ENCODE assay signal across 9 cellular contexts in the genomic region with DNA sequence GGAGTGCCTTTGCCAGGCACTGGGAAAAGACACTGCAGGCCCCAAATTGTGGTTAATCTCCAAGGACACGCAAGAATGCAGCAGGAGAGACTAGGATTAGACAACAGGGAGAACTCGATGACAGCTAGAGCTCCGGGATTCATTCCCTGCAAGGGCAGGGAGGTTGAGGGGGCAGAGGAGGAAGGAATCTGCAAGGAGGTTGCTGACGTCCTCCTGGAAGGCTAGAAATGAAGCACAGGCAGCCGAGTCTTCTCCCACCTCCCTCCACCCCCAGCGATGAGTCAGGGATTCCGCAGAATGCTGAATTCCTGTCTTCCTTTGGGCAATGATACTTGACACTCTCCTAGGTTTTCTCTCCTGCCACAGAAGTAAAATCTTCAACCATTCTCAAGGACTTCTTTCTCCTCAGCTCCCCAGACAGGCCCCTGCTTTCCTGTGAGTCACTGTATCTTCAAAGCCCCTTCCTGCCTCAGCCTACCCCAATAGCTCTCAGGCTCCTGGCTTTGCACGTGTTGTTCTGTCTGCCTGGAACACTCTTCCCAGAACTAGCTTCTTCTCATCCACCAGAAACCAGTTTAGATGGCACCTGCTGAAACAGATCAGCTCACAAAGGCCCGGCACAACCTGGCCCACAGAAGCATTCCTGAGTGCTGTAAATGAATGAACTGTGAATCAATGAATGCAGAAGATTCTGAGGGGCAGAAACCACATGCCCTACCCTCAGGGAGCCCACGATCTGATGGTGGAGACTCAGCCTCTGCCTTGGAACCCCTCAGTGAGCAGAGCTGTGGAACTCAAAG.
DNase-seq lines count a peak whose midpoint lies in the region; ATAC-seq and TF ChIP-seq lines count a peak whose summit lies in the region.
"Had no signal": no experiment of that assay in that cellular context is flagged by ENCODE, and none has a peak within 500 bp of the region (broad histone marks: within the 10 kb centered on the region; RNA-seq: fewer than 3 reads in every experiment).

No MANE protein-coding gene starts in this region.

- H3K27me3 ChIP-seq in HCT116 (ENCODE audit: insufficient read depth, low read length), result no peaks in the 10 kb centered on the region

- H3K79me2 ChIP-seq in HCT116 (ENCODE audit: insufficient read depth, low read length), result no peaks in the 10 kb centered on the region

- H3K4me1 ChIP-seq in HCT116 (ENCODE audit: control insufficient read depth in 1 of 2, insufficient read depth in 2 of 2, low read length in 2 of 2), result peaks cover 47 to 75% of the 10 kb centered on the region in 2 experiments

- H4K20me1 ChIP-seq in HCT116 (ENCODE audit: insufficient read depth), result no peaks in the 10 kb centered on the region

- peak overlapping the region; percentile 86 for H3K4me2 ChIP-seq in HCT116 (ENCODE audit: low read length)

- peak; percentile 27 for TF ChIP-seq POLR2A in HCT116 (IDR thresholded peaks at IDR 0.05; ENCODE audit: borderline replicate concordance, extremely low read depth, insufficient read depth, insufficient read length)

- no peaks in the 10 kb centered on the region for H3K9me3 ChIP-seq in HCT116 (ENCODE audit: control insufficient read depth in 1 of 2, insufficient read depth in 1 of 2, low read depth in 1 of 2, low read length in 2 of 2)

- H3K27ac ChIP-seq in HCT116 (ENCODE audit: low read depth, low read length), result peak overlapping the region; percentile 95

- DNase-seq in HCT116 (ENCODE audit: low read depth, low spot score), result peak; percentile 84
- DNase-seq in foreskin fibroblast, result peak; percentile 98
- DNase-seq in skeletal muscle cell (ENCODE audit: low read depth), result peak; percentile 99
- DNase-seq in DMS 273 treated with DMSO at 0.1 percent for 48 hours (lab: John Stamatoyannopoulos, UW), result no peak
- DNase-seq: activated CD8-positive, alpha-beta memory T cell treated with anti-CD3 and anti-CD28 coated beads for 24 hours had no signal

- TF ChIP-seq CTCF in HCT116 (IDR thresholded peaks at IDR 0.05 in 2 of 3, conservative IDR thresholded peaks at IDR 0.05 in 1 of 3; ENCODE audit: borderline replicate concordance in 1 of 3, insufficient read depth in 1 of 3, low read depth in 2 of 3, low read length in 2 of 3) (no peak), foreskin fibroblast (IDR thresholded peaks at IDR 0.05; ENCODE audit: low read depth, low read length) (no peak)

- H3K9ac ChIP-seq in HCT116 (ENCODE audit: low read length), result peak overlapping the region; percentile 61

- no peak overlapping the region for H2AFZ ChIP-seq in HCT116 (ENCODE audit: low read depth, low read length, poor library complexity, severe bottlenecking)

- RAD21 ChIA-PET in HCT116 (lab: Charles Lee; ENCODE audit: low non-redundant PET in 1 of 2, low total read pairs in 2 of 2, uncharacterized antibody in 2 of 2, unreplicated experiment in 2 of 2), result no interaction called here

- POLR2A ChIA-PET in HCT116 (lab: Charles Lee), result interaction anchor here (0.8 to 2.6 kb wide), 3 partner anchors 20 to 32 kb away, joined by 3 to 12 read pairs (median 3); no protein-coding TSS in a partner anchor

- ATAC-seq in HCT116 (peak; percentile 74), SK-N-SH treated with all-trans-retinoic acid at 6 μM for 48 hours (peak; percentile 88), HG03520 (IDR thresholded peaks at IDR 0.05; ENCODE audit: unreplicated experiment) (no peak), HG02610 (IDR thresholded peaks at IDR 0.05; ENCODE audit: unreplicated experiment) (no peak), GM19452 (IDR thresholded peaks at IDR 0.05; ENCODE audit: unreplicated experiment) (no peak)

- CTCF ChIA-PET in HCT116 (lab: Charles Lee), result interaction anchor here (1.3 kb wide), 1 partner anchor 21 kb away, joined by 5 read pairs; no protein-coding TSS in a partner anchor

- intact Hi-C loops in HCT116 (cut with micrococcal nuclease), result loop anchor here (5.0 kb wide), 1 partner anchor 39 kb away; no protein-coding TSS in a partner anchor

- TSS peak; percentile 84 for BruUV-seq in HCT116 (replicated peaks; lab: Mats Ljungman, UMichigan)

- no peak for TF ChIP-seq RAD21 in HCT116 (IDR thresholded peaks at IDR 0.05; ENCODE audit: low read depth)

- no peaks in the 10 kb centered on the region for H3K9me2 ChIP-seq in HCT116 (ENCODE audit: insufficient read depth)

- H3K36me3 ChIP-seq in HCT116 (ENCODE audit: control insufficient read depth in 1 of 2, insufficient read depth in 2 of 2, low read length in 2 of 2), result no peaks in the 10 kb centered on the region

- peak overlapping the region in 1 of 2 experiments; percentile 42; a peak in 3 of 4 replicates for H3K4me3 ChIP-seq in HCT116 (replicated peaks in 1 of 2; ENCODE audit: low read depth in 1 of 2, low read length in 2 of 2)
- H3K4me3 ChIP-seq in foreskin fibroblast (ENCODE audit: low read depth in 1 of 2, low read length in 2 of 2), result no peak overlapping the region
- H3K4me3 ChIP-seq in skeletal muscle cell (ENCODE audit: low read depth, low read length), result no peak overlapping the region

TF ChIP-seq in HCT116, 20 proteins besides CTCF, POLR2A, EP300 and RAD21:
- TF ChIP-seq, protein P1, sequence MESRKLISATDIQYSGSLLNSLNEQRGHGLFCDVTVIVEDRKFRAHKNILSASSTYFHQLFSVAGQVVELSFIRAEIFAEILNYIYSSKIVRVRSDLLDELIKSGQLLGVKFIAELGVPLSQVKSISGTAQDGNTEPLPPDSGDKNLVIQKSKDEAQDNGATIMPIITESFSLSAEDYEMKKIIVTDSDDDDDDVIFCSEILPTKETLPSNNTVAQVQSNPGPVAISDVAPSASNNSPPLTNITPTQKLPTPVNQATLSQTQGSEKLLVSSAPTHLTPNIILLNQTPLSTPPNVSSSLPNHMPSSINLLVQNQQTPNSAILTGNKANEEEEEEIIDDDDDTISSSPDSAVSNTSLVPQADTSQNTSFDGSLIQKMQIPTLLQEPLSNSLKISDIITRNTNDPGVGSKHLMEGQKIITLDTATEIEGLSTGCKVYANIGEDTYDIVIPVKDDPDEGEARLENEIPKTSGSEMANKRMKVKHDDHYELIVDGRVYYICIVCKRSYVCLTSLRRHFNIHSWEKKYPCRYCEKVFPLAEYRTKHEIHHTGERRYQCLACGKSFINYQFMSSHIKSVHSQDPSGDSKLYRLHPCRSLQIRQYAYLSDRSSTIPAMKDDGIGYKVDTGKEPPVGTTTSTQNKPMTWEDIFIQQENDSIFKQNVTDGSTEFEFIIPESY (IDR thresholded peaks at IDR 0.05; ENCODE audit: extremely low read depth, insufficient replicate concordance, low read length), result peak; percentile 40
- no peak for TF ChIP-seq ZFX (IDR thresholded peaks at IDR 0.05)
- peak; percentile 98 for TF ChIP-seq TCF7L2 (IDR thresholded peaks at IDR 0.05; ENCODE audit: borderline replicate concordance, extremely low read depth, insufficient read depth, insufficient read length)
- TF ChIP-seq ZNF274 (IDR thresholded peaks at IDR 0.05; ENCODE audit: low read depth, low read length), result no peak
- TF ChIP-seq POLR2AphosphoS5 (IDR thresholded peaks at IDR 0.05; ENCODE audit: low read depth, low read length), result peak; percentile 83
- TF ChIP-seq YY1 (IDR thresholded peaks at IDR 0.05; ENCODE audit: extremely low read depth, insufficient replicate concordance, low read depth, low read length), result peak; percentile 2

TF ChIP-seq in SK-N-SH treated with all-trans-retinoic acid at 6 μM for 48 hours, 23 proteins besides CTCF, POLR2A, EP300 and RAD21:
- TF ChIP-seq PATZ1 (CRISPR knock-in tag; IDR thresholded peaks at IDR 0.05; ENCODE audit: borderline replicate concordance) (no peak), RARB (CRISPR knock-in tag; IDR thresholded peaks at IDR 0.05) (peak; percentile 43; the same call in 1 of the 2 replicates), OSR1 (CRISPR knock-in tag; IDR thresholded peaks at IDR 0.05) (no peak), CSDC2 (CRISPR knock-in tag; IDR thresholded peaks at IDR 0.05) (peak; percentile 76; the same call in 1 of the 2 replicates)
- TF ChIP-seq, protein P2, sequence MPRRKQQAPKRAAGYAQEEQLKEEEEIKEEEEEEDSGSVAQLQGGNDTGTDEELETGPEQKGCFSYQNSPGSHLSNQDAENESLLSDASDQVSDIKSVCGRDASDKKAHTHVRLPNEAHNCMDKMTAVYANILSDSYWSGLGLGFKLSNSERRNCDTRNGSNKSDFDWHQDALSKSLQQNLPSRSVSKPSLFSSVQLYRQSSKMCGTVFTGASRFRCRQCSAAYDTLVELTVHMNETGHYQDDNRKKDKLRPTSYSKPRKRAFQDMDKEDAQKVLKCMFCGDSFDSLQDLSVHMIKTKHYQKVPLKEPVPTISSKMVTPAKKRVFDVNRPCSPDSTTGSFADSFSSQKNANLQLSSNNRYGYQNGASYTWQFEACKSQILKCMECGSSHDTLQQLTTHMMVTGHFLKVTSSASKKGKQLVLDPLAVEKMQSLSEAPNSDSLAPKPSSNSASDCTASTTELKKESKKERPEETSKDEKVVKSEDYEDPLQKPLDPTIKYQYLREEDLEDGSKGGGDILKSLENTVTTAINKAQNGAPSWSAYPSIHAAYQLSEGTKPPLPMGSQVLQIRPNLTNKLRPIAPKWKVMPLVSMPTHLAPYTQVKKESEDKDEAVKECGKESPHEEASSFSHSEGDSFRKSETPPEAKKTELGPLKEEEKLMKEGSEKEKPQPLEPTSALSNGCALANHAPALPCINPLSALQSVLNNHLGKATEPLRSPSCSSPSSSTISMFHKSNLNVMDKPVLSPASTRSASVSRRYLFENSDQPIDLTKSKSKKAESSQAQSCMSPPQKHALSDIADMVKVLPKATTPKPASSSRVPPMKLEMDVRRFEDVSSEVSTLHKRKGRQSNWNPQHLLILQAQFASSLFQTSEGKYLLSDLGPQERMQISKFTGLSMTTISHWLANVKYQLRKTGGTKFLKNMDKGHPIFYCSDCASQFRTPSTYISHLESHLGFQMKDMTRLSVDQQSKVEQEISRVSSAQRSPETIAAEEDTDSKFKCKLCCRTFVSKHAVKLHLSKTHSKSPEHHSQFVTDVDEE (CRISPR knock-in tag; IDR thresholded peaks at IDR 0.05), result no peak

Comparison
In these comparisons a context has a peak if more than half of its experiments do, and no peak if none do; other contexts are left out.
1. ATAC-seq: peak in HCT116 (single experiment) and SK-N-SH treated with all-trans-retinoic acid at 6 μM for 48 hours (single experiment); none in HG03520 (single experiment), HG02610 (single experiment) and GM19452 (single experiment).